In the genomic region with DNA sequence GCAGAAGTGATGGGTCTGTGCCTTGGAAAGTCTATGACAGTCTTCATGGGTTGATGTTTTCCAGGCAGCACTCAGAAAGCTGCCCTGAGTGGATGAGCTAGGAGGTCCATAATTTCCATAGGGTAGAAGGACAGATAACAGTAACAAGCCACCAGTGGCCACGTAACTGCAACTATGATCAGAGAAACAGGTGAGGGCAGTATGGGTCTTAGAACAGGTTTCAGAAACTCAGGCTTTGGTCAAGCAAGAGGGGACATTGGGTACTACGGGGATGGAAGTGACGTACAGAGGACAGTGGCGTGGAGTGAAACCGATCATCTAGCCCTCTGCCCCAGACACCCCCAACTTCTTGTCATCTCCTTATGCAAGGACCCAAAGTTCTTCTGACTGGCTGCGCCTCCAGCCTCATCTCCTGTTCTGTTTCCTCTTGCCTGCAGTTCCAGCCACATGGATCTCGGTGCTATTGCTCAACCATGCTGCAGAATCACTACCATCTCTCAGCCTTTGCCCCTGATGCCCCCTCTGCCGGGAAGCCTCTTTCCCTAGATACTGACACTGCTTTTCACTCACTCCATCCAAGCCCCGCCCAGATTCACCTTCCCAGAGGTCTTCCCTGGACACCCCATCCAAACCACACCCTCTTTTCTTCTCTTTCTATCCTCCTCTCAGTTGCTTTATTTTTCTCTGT, we compare ENCODE assay signal across 18 cellular contexts.
A peak's percentile ranks its signal among the peaks of the same experiment; 100 is the strongest.
DNase-seq lines count a peak whose midpoint lies in the region; ATAC-seq and TF ChIP-seq lines count a peak whose summit lies in the region.
"Had no signal": no experiment of that assay in that cellular context is flagged by ENCODE, and none has a peak within 500 bp of the region (broad histone marks: within the 10 kb centered on the region; RNA-seq: fewer than 3 reads in every experiment).

No MANE protein-coding gene starts in this region.

- ATAC-seq in esophagus mucosa, result no peak
- ATAC-seq: effector memory CD8-positive, alpha-beta T cell had no signal

- H4K5ac ChIP-seq in mesendoderm (ENCODE audit: low read length), result no peak overlapping the region

- no peak overlapping the region for H2BK120ac ChIP-seq in mesendoderm (ENCODE audit: low read depth, low read length)

- DNase-seq in Ammon's horn (ENCODE audit: low spot score) (peak; percentile 49), LNCaP clone FGC (ENCODE audit: low read depth) (no peak), dorsolateral prefrontal cortex (peak in 1 of 10 donors; percentile 31), mesendoderm (peak; percentile 61), transverse colon (no peak), NCI-H2029 treated with DMSO at 0.1 percent for 48 hours (lab: John Stamatoyannopoulos, UW) (no peak), brain microvascular endothelial cell (no peak)
- DNase-seq: activated CD4-positive, alpha-beta T cell treated with anti-CD3 and anti-CD28 coated beads, Interleukin-2, amount 10 ng/mL, durations not matched to agents 24 days and 14 days; cerebellar nuclear complex; DMS53; effector memory CD8-positive, alpha-beta T cell; MM.1S; NCI-H2081; NCI-H526 treated with DMSO at 0.1 percent for 48 hours; stimulated activated CD4-positive, alpha-beta T cell treated with anti-CD3 and anti-CD28 coated beads, Interleukin-12 subunit alpha, Interleukin-12 subunit beta, amount 100 ng/mL, for 4 hours; testis had no signal

- H3K4me1 ChIP-seq in mesendoderm (ENCODE audit: control insufficient read depth, low read depth, low read length), result no peaks in the 10 kb centered on the region
- no peaks in the 10 kb centered on the region for H3K4me1 ChIP-seq in transverse colon
- H3K4me1 ChIP-seq: testis had no signal

- no peak overlapping the region for H3K4me2 ChIP-seq in mesendoderm (ENCODE audit: low read length)

- H3K27ac ChIP-seq in dorsolateral prefrontal cortex (peak overlapping the region in 2 of 59 donors; percentile 1 to 14), mesendoderm (ENCODE audit: low read depth, low read length) (no peak overlapping the region), transverse colon (no peak overlapping the region), brain microvascular endothelial cell (no peak overlapping the region)
- H3K27ac ChIP-seq: C4-2B, testis had no signal

- H2BK15ac ChIP-seq in mesendoderm (replicated peaks; ENCODE audit: low read depth), result no peak overlapping the region

- TF ChIP-seq CTCF in LNCaP clone FGC (IDR thresholded peaks at IDR 0.05; ENCODE audit: control insufficient read depth, extremely low read depth, insufficient read depth) (0 out of 2 replicates have a peak, but pooled peaks have one; percentile 13), dorsolateral prefrontal cortex (IDR thresholded peaks at IDR 0.05 in 54 of 56, conservative IDR thresholded peaks at IDR 0.05 in 2 of 56; ENCODE audit: low read depth in 1 of 56, partially characterized antibody in 56 of 56) (peak in 40 of 56 donors; percentile 9 to 63 (median 36)), transverse colon (IDR thresholded peaks at IDR 0.05) (no peak), brain microvascular endothelial cell (IDR thresholded peaks at IDR 0.05; ENCODE audit: low read depth, low read length, missing control alignments) (no peak)

- H3K4ac ChIP-seq in mesendoderm (ENCODE audit: low read depth, low read length), result no peak overlapping the region

- WGBS in mesendoderm (ENCODE audit: extremely low coverage, insufficient coverage, low lambda C conversion rate), result no CpG with 5 or more reads among the region's 9 CpGs
- 55 to 78% methylated on average over 4 to 9 of the region's 9 CpGs for WGBS in transverse colon (ENCODE audit: low coverage in 1 of 2), 2 donors

- H3K9me3 ChIP-seq in transverse colon, result no peaks in the 10 kb centered on the region
- H3K9me3 ChIP-seq: testis had no signal

- H2BK5ac ChIP-seq in mesendoderm (ENCODE audit: low read length), result no peak overlapping the region

- in situ Hi-C loops in transverse colon (cut with MboI; ENCODE audit: low pct_ligation_motif_present in 1 of 4, low pct_unique_long_range_greater_than_20kb in 1 of 4, low sequenced_read_pairs in 3 of 4) (no loop called here), brain microvascular endothelial cell (cut with HindIII; ENCODE audit: low pct_ligation_motif_present, low sequenced_read_pairs) (no loop called here)

- no peak overlapping the region for H3K4me3 ChIP-seq in LNCaP clone FGC (ENCODE audit: low read depth, low read length)
- H3K4me3 ChIP-seq in dorsolateral prefrontal cortex, result no peak overlapping the region
- no peak overlapping the region for H3K4me3 ChIP-seq in mesendoderm (ENCODE audit: low read length)
- H3K4me3 ChIP-seq in transverse colon, result no peak overlapping the region
- H3K4me3 ChIP-seq in brain microvascular endothelial cell (ENCODE audit: low read depth, low read length), result no peak overlapping the region
- H3K4me3 ChIP-seq: testis had no signal

- no peak overlapping the region for H3K23ac ChIP-seq in mesendoderm (ENCODE audit: low read length)

- peak overlapping the region; percentile 50 for H3K56ac ChIP-seq in mesendoderm (ENCODE audit: low read length)

- H3K79me1 ChIP-seq in mesendoderm (ENCODE audit: low read length), result no peaks in the 10 kb centered on the region

- no peak overlapping the region for H3K18ac ChIP-seq in mesendoderm (ENCODE audit: low read length)

- H4K8ac ChIP-seq in mesendoderm (ENCODE audit: low read depth, low read length), result no peak overlapping the region

- H3K27me3 ChIP-seq in dorsolateral prefrontal cortex (no peaks in the 10 kb centered on the region), mesendoderm (ENCODE audit: insufficient read depth, low read length, poor library complexity) (no peaks in the 10 kb centered on the region), transverse colon (no peaks in the 10 kb centered on the region), brain microvascular endothelial cell (replicated peaks) (no peaks in the 10 kb centered on the region)
- H3K27me3 ChIP-seq: testis had no signal

- H3K36me3 ChIP-seq in mesendoderm (ENCODE audit: control insufficient read depth, insufficient read depth, low read length) (no peaks in the 10 kb centered on the region), transverse colon (no peaks in the 10 kb centered on the region), brain microvascular endothelial cell (replicated peaks) (no peaks in the 10 kb centered on the region)

- no peak for TF ChIP-seq EP300 in transverse colon (IDR thresholded peaks at IDR 0.05; ENCODE audit: low read depth)

- no peak overlapping the region for H3K9ac ChIP-seq in mesendoderm (ENCODE audit: low read length)

- TF ChIP-seq POLR2A in transverse colon (IDR thresholded peaks at IDR 0.05), result no peak

- no peaks in the 10 kb centered on the region for H3K79me2 ChIP-seq in mesendoderm (ENCODE audit: control insufficient read depth, insufficient read depth, low read length)

- no peak overlapping the region for H2AK5ac ChIP-seq in mesendoderm (ENCODE audit: low read length)

- intact Hi-C loops in dorsolateral prefrontal cortex (cut with DNase I), result loop anchor here (2.0 to 5.0 kb wide), 2 partner anchors 124 to 146 kb away; partner anchors contain the start of gene MFAP3L (in 2 of the 2)
- intact Hi-C loops in transverse colon (cut with DNase I; ENCODE audit: low total_unique reads), result no loop called here

Comparison
In these comparisons a context has a peak if more than half of its experiments do, and no peak if none do; other contexts are left out.
1. DNase-seq: peak in Ammon's horn (single experiment) and mesendoderm (single experiment); none in LNCaP clone FGC (single experiment), transverse colon (single experiment), NCI-H2029 treated with DMSO at 0.1 percent for 48 hours (single experiment) and brain microvascular endothelial cell (single experiment).
2. CTCF ChIP-seq: peak in LNCaP clone FGC (single experiment) and dorsolateral prefrontal cortex (40 of 56); none in transverse colon (0 of 5) and brain microvascular endothelial cell (single experiment).